Comparison of ENCODE assay signal across 1 cellular context in genomic region chr10:66835400-66835799, GRCh38.
TF ChIP-seq lines count a peak whose summit lies in the region.

No MANE protein-coding gene starts in this region.

TF ChIP-seq in GM23338, 12 proteins besides CTCF, POLR2A, EP300 and RAD21 (continued from another document):
- TF ChIP-seq ZNF462 (CRISPR knock-in tag; IDR thresholded peaks at IDR 0.05) (no peak), STAT1 (IDR thresholded peaks at IDR 0.05; ENCODE audit: unreplicated experiment) (no peak), EZH2 (IDR thresholded peaks at IDR 0.05; ENCODE audit: low read depth, unreplicated experiment) (no peak), ZNF114 (CRISPR knock-in tag; IDR thresholded peaks at IDR 0.05) (no peak), POLR2AphosphoS5 (IDR thresholded peaks at IDR 0.05; ENCODE audit: low read depth) (no peak), JUNB (IDR thresholded peaks at IDR 0.05; ENCODE audit: unreplicated experiment) (no peak)
- TF ChIP-seq, protein P1, sequence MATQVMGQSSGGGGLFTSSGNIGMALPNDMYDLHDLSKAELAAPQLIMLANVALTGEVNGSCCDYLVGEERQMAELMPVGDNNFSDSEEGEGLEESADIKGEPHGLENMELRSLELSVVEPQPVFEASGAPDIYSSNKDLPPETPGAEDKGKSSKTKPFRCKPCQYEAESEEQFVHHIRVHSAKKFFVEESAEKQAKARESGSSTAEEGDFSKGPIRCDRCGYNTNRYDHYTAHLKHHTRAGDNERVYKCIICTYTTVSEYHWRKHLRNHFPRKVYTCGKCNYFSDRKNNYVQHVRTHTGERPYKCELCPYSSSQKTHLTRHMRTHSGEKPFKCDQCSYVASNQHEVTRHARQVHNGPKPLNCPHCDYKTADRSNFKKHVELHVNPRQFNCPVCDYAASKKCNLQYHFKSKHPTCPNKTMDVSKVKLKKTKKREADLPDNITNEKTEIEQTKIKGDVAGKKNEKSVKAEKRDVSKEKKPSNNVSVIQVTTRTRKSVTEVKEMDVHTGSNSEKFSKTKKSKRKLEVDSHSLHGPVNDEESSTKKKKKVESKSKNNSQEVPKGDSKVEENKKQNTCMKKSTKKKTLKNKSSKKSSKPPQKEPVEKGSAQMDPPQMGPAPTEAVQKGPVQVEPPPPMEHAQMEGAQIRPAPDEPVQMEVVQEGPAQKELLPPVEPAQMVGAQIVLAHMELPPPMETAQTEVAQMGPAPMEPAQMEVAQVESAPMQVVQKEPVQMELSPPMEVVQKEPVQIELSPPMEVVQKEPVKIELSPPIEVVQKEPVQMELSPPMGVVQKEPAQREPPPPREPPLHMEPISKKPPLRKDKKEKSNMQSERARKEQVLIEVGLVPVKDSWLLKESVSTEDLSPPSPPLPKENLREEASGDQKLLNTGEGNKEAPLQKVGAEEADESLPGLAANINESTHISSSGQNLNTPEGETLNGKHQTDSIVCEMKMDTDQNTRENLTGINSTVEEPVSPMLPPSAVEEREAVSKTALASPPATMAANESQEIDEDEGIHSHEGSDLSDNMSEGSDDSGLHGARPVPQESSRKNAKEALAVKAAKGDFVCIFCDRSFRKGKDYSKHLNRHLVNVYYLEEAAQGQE (IDR thresholded peaks at IDR 0.05; ENCODE audit: unreplicated experiment): no peak
